Comparison of ENCODE assay signal across 8 cellular contexts in genomic region chr11:63738720-63739360, GRCh38. TPM values are rescaled to one million over a fixed set of nuclear protein-coding genes. Genes with fewer than 3 reads are reported as not detected.
DNase-seq lines count a peak whose midpoint lies in the region; ATAC-seq and TF ChIP-seq lines count a peak whose summit lies in the region.

No MANE protein-coding gene starts in this region.

- H4K20me1 ChIP-seq in DND-41 (ENCODE audit: insufficient read depth, low read length) (peaks cover 25% of the 10 kb centered on the region; the same call in 1 of the 2 replicates), MM.1S (ENCODE audit: insufficient read depth, low read length) (no peaks in the 10 kb centered on the region)

- H3K9me2 ChIP-seq in MM.1S (replicated peaks; ENCODE audit: insufficient read depth, low read length), result no peaks in the 10 kb centered on the region

- H3K27ac ChIP-seq in DND-41 (ENCODE audit: low read length) (no peak overlapping the region), MM.1S (ENCODE audit: low read length) (no peak overlapping the region)

- no peaks in the 10 kb centered on the region for H3K36me3 Mint-ChIP-seq in activated naive CD4-positive, alpha-beta T cell treated with anti-CD3 and anti-CD28 coated beads for 36 hours (ENCODE audit: low read depth)
- no peaks in the 10 kb centered on the region for H3K36me3 Mint-ChIP-seq in glutamatergic neuron (ENCODE audit: unreplicated experiment)

- peak; percentile 88 for TF ChIP-seq CTCF in DND-41 (IDR thresholded peaks at IDR 0.05; ENCODE audit: borderline replicate concordance, extremely low read depth, low read length, poor library complexity, severe bottlenecking)
- TF ChIP-seq CTCF in MM.1S (IDR thresholded peaks at IDR 0.05; ENCODE audit: low read length), result peak; percentile 68
- peak; percentile 98 for TF ChIP-seq CTCF in glutamatergic neuron (IDR thresholded peaks at IDR 0.05; ENCODE audit: partially characterized antibody, unreplicated experiment)

- H3K27ac Mint-ChIP-seq in activated naive CD4-positive, alpha-beta T cell treated with anti-CD3 and anti-CD28 coated beads for 36 hours, result no peak overlapping the region
- peak overlapping the region; percentile 67 for H3K27ac Mint-ChIP-seq in glutamatergic neuron (ENCODE audit: unreplicated experiment)

- H3K4me2 ChIP-seq in DND-41 (ENCODE audit: insufficient read depth, low read length), result peak overlapping the region; percentile 50
- H3K4me2 ChIP-seq in MM.1S (ENCODE audit: low read depth, low read length), result no peak overlapping the region

- no peak overlapping the region for H3K9ac ChIP-seq in DND-41 (ENCODE audit: low read depth, low read length)
- H3K9ac ChIP-seq in MM.1S (ENCODE audit: low read length), result no peak overlapping the region

- H3K27me3 ChIP-seq in DND-41 (ENCODE audit: insufficient read depth, low read length, poor library complexity), result no peaks in the 10 kb centered on the region
- H3K27me3 ChIP-seq in MM.1S (replicated peaks; ENCODE audit: insufficient read depth, low read length), result no peaks in the 10 kb centered on the region

- H3K4me3 Mint-ChIP-seq in activated naive CD4-positive, alpha-beta T cell treated with anti-CD3 and anti-CD28 coated beads for 36 hours, result no peak overlapping the region
- no peak overlapping the region for H3K4me3 Mint-ChIP-seq in glutamatergic neuron (ENCODE audit: unreplicated experiment)

- no peaks in the 10 kb centered on the region for H3F3A ChIP-seq in MM.1S (ENCODE audit: insufficient read depth, low read length)

- H3K79me2 ChIP-seq in DND-41 (ENCODE audit: insufficient read depth, low read length) (peaks cover 59% of the 10 kb centered on the region), MM.1S (ENCODE audit: low read length) (peaks cover 23% of the 10 kb centered on the region)

- H3K9me3 ChIP-seq in DND-41 (ENCODE audit: insufficient read depth, low read length, severe bottlenecking) (no peaks in the 10 kb centered on the region), MM.1S (replicated peaks; ENCODE audit: insufficient read depth, low read length) (no peaks in the 10 kb centered on the region)

- no peaks in the 10 kb centered on the region for H3K27me3 Mint-ChIP-seq in activated naive CD4-positive, alpha-beta T cell treated with anti-CD3 and anti-CD28 coated beads for 36 hours (ENCODE audit: low read depth)
- peaks cover 4% of the 10 kb centered on the region for H3K27me3 Mint-ChIP-seq in glutamatergic neuron (ENCODE audit: unreplicated experiment)

- H3K4me3 ChIP-seq in DND-41 (ENCODE audit: low read depth in 1 of 2, low read length in 2 of 2) (no peak overlapping the region), MM.1S (ENCODE audit: low read length) (no peak overlapping the region)

- peaks cover 4% of the 10 kb centered on the region; the same call in 1 of the 2 replicates for H3K4me1 ChIP-seq in DND-41 (ENCODE audit: insufficient read depth, low read length)
- H3K4me1 ChIP-seq in MM.1S (ENCODE audit: low read length), result no peaks in the 10 kb centered on the region

- intact Hi-C loops in activated naive CD4-positive, alpha-beta T cell treated with anti-CD3 and anti-CD28 coated beads for 36 hours (cut with micrococcal nuclease), result loop anchor here (1.0 kb wide), 3 partner anchors 68 to 260 kb away; partner anchors contain the start of gene ATL3

- DNase-seq in DND-41 (peak; percentile 70), MM.1S (peak; percentile 53), SK-N-DZ (ENCODE audit: low spot score) (peak; percentile 73), glutamatergic neuron (peak; percentile 77), retina (peak; percentile 64)
- peak; percentile 86 for DNase-seq in activated naive CD4-positive, alpha-beta T cell treated with anti-CD3 and anti-CD28 coated beads for 36 hours

- CTCF ChIA-PET in activated naive CD4-positive, alpha-beta T cell treated with anti-CD3 and anti-CD28 coated beads for 36 hours (lab: Charles Lee), result interaction anchor here (0.5 to 3.7 kb wide), 26 partner anchors 10 to 703 kb away, joined by 3 to 32 read pairs (median 5); partner anchors contain the start of genes ATL3 and RTN3

- no peaks in the 10 kb centered on the region for H3K9me3 Mint-ChIP-seq in activated naive CD4-positive, alpha-beta T cell treated with anti-CD3 and anti-CD28 coated beads for 36 hours
- no peaks in the 10 kb centered on the region for H3K9me3 Mint-ChIP-seq in glutamatergic neuron (ENCODE audit: unreplicated experiment)

- H3K36me3 ChIP-seq in DND-41 (ENCODE audit: insufficient read depth, low read length) (no peaks in the 10 kb centered on the region), MM.1S (replicated peaks; ENCODE audit: insufficient read depth, low read length) (no peaks in the 10 kb centered on the region)

- H2AFZ ChIP-seq in DND-41 (ENCODE audit: low read depth, low read length) (no peak overlapping the region), MM.1S (ENCODE audit: low read length) (no peak overlapping the region)

- H3K4me1 Mint-ChIP-seq in activated naive CD4-positive, alpha-beta T cell treated with anti-CD3 and anti-CD28 coated beads for 36 hours (ENCODE audit: low read depth), result peaks cover 2% of the 10 kb centered on the region
- H3K4me1 Mint-ChIP-seq in glutamatergic neuron (ENCODE audit: low read depth, unreplicated experiment), result peaks cover 4% of the 10 kb centered on the region

- peak; percentile 50; the same call in 1 of the 3 replicates for ATAC-seq in DND-41 (ENCODE audit: insufficient read depth, low read depth)
- ATAC-seq in GM19467 (IDR thresholded peaks at IDR 0.05; ENCODE audit: unreplicated experiment), result no peak
- no peak for ATAC-seq in HG02571 (IDR thresholded peaks at IDR 0.05; ENCODE audit: unreplicated experiment)

RNA-seq across cellular contexts. Expression of gene ZFTA, which starts 29.7 kb away (rescaled TPM):
- 29.5 and 41.1 TPM in 2 replicates for polyA plus RNA-seq in SK-N-DZ (2014; cell fraction: cytosol; rRNA removed)
- 43.1 and 44.1 TPM in 2 replicates for polyA plus RNA-seq in SK-N-DZ (2014; cell fraction: nucleus; rRNA removed)
- under 1 TPM; 0.91 TPM for total RNA-seq in activated naive CD4-positive, alpha-beta T cell treated with anti-CD3 and anti-CD28 coated beads for 36 hours
- 216 TPM for total RNA-seq in glutamatergic neuron (ENCODE audit: unreplicated experiment)

RNA-seq across cellular contexts. Expression of gene RTN3, which starts 57.5 kb away (rescaled TPM):
- 133 and 135 TPM in 2 replicates for polyA plus RNA-seq in SK-N-DZ (2014; cell fraction: cytosol; rRNA removed)
- polyA plus RNA-seq in SK-N-DZ (2014; cell fraction: nucleus; rRNA removed), result 56.7 and 67.1 TPM in 2 replicates
- 10 to 100 TPM; 46.7 to 47.6 TPM for total RNA-seq in activated naive CD4-positive, alpha-beta T cell treated with anti-CD3 and anti-CD28 coated beads for 36 hours
- total RNA-seq in glutamatergic neuron (ENCODE audit: unreplicated experiment), result 338 TPM

Comparison
In these comparisons a context has a peak if more than half of its experiments do, and no peak if none do; other contexts are left out.
1. RNA of gene ZFTA, which starts 29.7 kb away (total RNA-seq): 216 TPM in glutamatergic neuron (single experiment); 0.91 TPM in activated naive CD4-positive, alpha-beta T cell treated with anti-CD3 and anti-CD28 coated beads for 36 hours; every median in the first group is over 100 times any median in the second.
2. Peak in every context shown above with its lines, with median percentiles within 50 percentile points of each other: DNase-seq and CTCF ChIP-seq.